ENCODE assay signal across 17 cellular contexts in genomic region chr19:11198769-11199469, GRCh38. TPM values are rescaled to one million over a fixed set of nuclear protein-coding genes. Genes with fewer than 3 reads are reported as not detected.
DNase-seq lines count a peak whose midpoint lies in the region; ATAC-seq and TF ChIP-seq lines count a peak whose summit lies in the region.
"Had no signal": no experiment of that assay in that cellular context is flagged by ENCODE, and none has a peak within 500 bp of the region (broad histone marks: within the 10 kb centered on the region; RNA-seq: fewer than 3 reads in every experiment).

No MANE protein-coding gene starts in this region.

- H3K4me1 Mint-ChIP-seq in T-helper 1 cell treated with Interleukin-12 subunit alpha and Interleukin-12 subunit beta and Interleukin-4 antibody, amounts not matched to agents 30 μg/mL and 1 μg/mL, for 36 hours (ENCODE audit: low read depth) = peaks cover 7% of the 10 kb centered on the region
- H3K4me1 Mint-ChIP-seq in activated CD4-positive, alpha-beta memory T cell treated with anti-CD3 and anti-CD28 coated beads, Interleukin-2, amount 10 ng/mL, durations not matched to agents 7 days and 5 days = peaks cover 17% of the 10 kb centered on the region

- ATAC-seq in body of pancreas = no peak
- no peak for ATAC-seq in lower lobe of right lung
- ATAC-seq in thoracic aorta (ENCODE audit: insufficient number of reproducible peaks, low FRiP score, low read depth) = no peak
- ATAC-seq in HG02938 (IDR thresholded peaks at IDR 0.05; ENCODE audit: unreplicated experiment) = no peak
- ATAC-seq in HG02852 (IDR thresholded peaks at IDR 0.05; ENCODE audit: unreplicated experiment) = no peak
- ATAC-seq: GM12878; stimulated activated naive B cell treated with anti-CD40 and anti-IgM and Interleukin-4, amounts not matched to agents 10 μg/mL and 1 μg/mL and 100 μg/mL, for 72 hours had no signal

- H3K4me1 ChIP-seq in body of pancreas (peaks cover 55% of the 10 kb centered on the region), lower lobe of right lung (peaks cover 56% of the 10 kb centered on the region), thoracic aorta (ENCODE audit: control insufficient read depth in 1 of 2, low read depth in 2 of 2) (peaks cover 24 to 51% of the 10 kb centered on the region in 2 donors)

- H3K9me3 Mint-ChIP-seq in T-helper 1 cell treated with Interleukin-12 subunit alpha and Interleukin-12 subunit beta and Interleukin-4 antibody, amounts not matched to agents 30 μg/mL and 1 μg/mL, for 36 hours = no peaks in the 10 kb centered on the region
- H3K9me3 Mint-ChIP-seq in activated CD4-positive, alpha-beta memory T cell treated with anti-CD3 and anti-CD28 coated beads, Interleukin-2, amount 10 ng/mL, durations not matched to agents 7 days and 5 days = no peaks in the 10 kb centered on the region
- H3K9me3 Mint-ChIP-seq: stimulated activated naive B cell treated with anti-CD40 and anti-IgM and Interleukin-4, amounts not matched to agents 10 μg/mL and 1 μg/mL and 100 μg/mL, for 72 hours had no signal

- peak overlapping the region; percentile 34 for H3K4me3 Mint-ChIP-seq in T-helper 1 cell treated with Interleukin-12 subunit alpha and Interleukin-12 subunit beta and Interleukin-4 antibody, amounts not matched to agents 30 μg/mL and 1 μg/mL, for 36 hours
- H3K4me3 Mint-ChIP-seq in activated CD4-positive, alpha-beta memory T cell treated with anti-CD3 and anti-CD28 coated beads, Interleukin-2, amount 10 ng/mL, durations not matched to agents 7 days and 5 days = no peak overlapping the region

- DNase-seq in T-helper 1 cell (no peak), body of pancreas (no peak), lower lobe of right lung (no peak), thoracic aorta (ENCODE audit: low spot score) (no peak)
- no peak for DNase-seq in activated CD4-positive, alpha-beta memory T cell treated with anti-CD3 and anti-CD28 coated beads, Interleukin-2, amount 10 ng/mL, durations not matched to agents 7 days and 5 days
- DNase-seq: activated CD8-positive, alpha-beta memory T cell treated with anti-CD3 and anti-CD28 coated beads, Interleukin-2, amount 50 U/mL, for 4 hours; aorta; DMS53; Peyer's patch; stimulated activated naive B cell treated with anti-CD40 and anti-IgM and Interleukin-4, amounts not matched to agents 10 μg/mL and 1 μg/mL and 100 μg/mL, for 72 hours had no signal

- H3K36me3 Mint-ChIP-seq in T-helper 1 cell treated with Interleukin-12 subunit alpha and Interleukin-12 subunit beta and Interleukin-4 antibody, amounts not matched to agents 30 μg/mL and 1 μg/mL, for 36 hours (ENCODE audit: low read depth) = no peaks in the 10 kb centered on the region
- H3K36me3 Mint-ChIP-seq in activated CD4-positive, alpha-beta memory T cell treated with anti-CD3 and anti-CD28 coated beads, Interleukin-2, amount 10 ng/mL, durations not matched to agents 7 days and 5 days (ENCODE audit: low read depth) = no peaks in the 10 kb centered on the region
- H3K36me3 Mint-ChIP-seq: stimulated activated naive B cell treated with anti-CD40 and anti-IgM and Interleukin-4, amounts not matched to agents 10 μg/mL and 1 μg/mL and 100 μg/mL, for 72 hours had no signal

- intact Hi-C loops in body of pancreas (cut with DNase I) (no loop called here), lower lobe of right lung (cut with DNase I) (no loop called here)

- H3K9me3 ChIP-seq in body of pancreas (no peaks in the 10 kb centered on the region), lower lobe of right lung (no peaks in the 10 kb centered on the region), thoracic aorta (no peaks in the 10 kb centered on the region)
- H3K9me3 ChIP-seq: neutrophil, Peyer's patch had no signal

- no peak overlapping the region for H3K27ac Mint-ChIP-seq in T-helper 1 cell treated with Interleukin-12 subunit alpha and Interleukin-12 subunit beta and Interleukin-4 antibody, amounts not matched to agents 30 μg/mL and 1 μg/mL, for 36 hours
- H3K27ac Mint-ChIP-seq in activated CD4-positive, alpha-beta memory T cell treated with anti-CD3 and anti-CD28 coated beads, Interleukin-2, amount 10 ng/mL, durations not matched to agents 7 days and 5 days = no peak overlapping the region
- H3K27ac Mint-ChIP-seq: stimulated activated naive B cell treated with anti-CD40 and anti-IgM and Interleukin-4, amounts not matched to agents 10 μg/mL and 1 μg/mL and 100 μg/mL, for 72 hours had no signal

- H3K4me3 ChIP-seq in body of pancreas (no peak overlapping the region), lower lobe of right lung (no peak overlapping the region), thoracic aorta (no peak overlapping the region)
- H3K4me3 ChIP-seq: GM12878 had no signal

- 74 to 75% methylated on average over 9 of the region's 9 CpGs for WGBS in body of pancreas, 2 donors

- POLR2A ChIA-PET in activated CD4-positive, alpha-beta memory T cell treated with anti-CD3 and anti-CD28 coated beads, Interleukin-2, amount 10 ng/mL, durations not matched to agents 7 days and 5 days (lab: Charles Lee) = interaction anchor here (1.5 kb wide), 1 partner anchor 44 kb away, joined by 7 read pairs; no protein-coding TSS in a partner anchor

- H3K27ac ChIP-seq in body of pancreas = peak overlapping the region in 3 of 4 donors; percentile 86 to 91 (median 88)
- peak overlapping the region; percentile 76 for H3K27ac ChIP-seq in lower lobe of right lung
- peak overlapping the region; percentile 95 to 99 for H3K27ac ChIP-seq in thoracic aorta
- H3K27ac ChIP-seq: neutrophil had no signal

- TF ChIP-seq CTCF in body of pancreas (IDR thresholded peaks at IDR 0.05) = no peak
- no peak for TF ChIP-seq CTCF in lower lobe of right lung (IDR thresholded peaks at IDR 0.05)
- no peak for TF ChIP-seq CTCF in thoracic aorta (IDR thresholded peaks at IDR 0.05)

- peaks cover 15% of the 10 kb centered on the region for H3K27me3 Mint-ChIP-seq in T-helper 1 cell treated with Interleukin-12 subunit alpha and Interleukin-12 subunit beta and Interleukin-4 antibody, amounts not matched to agents 30 μg/mL and 1 μg/mL, for 36 hours (ENCODE audit: low read depth)
- H3K27me3 Mint-ChIP-seq in activated CD4-positive, alpha-beta memory T cell treated with anti-CD3 and anti-CD28 coated beads, Interleukin-2, amount 10 ng/mL, durations not matched to agents 7 days and 5 days = peaks cover 16% of the 10 kb centered on the region

- no peaks in the 10 kb centered on the region for H3K36me3 ChIP-seq in body of pancreas (replicated peaks in 1 of 2; ENCODE audit: insufficient read depth in 1 of 2, low read depth in 2 of 2)
- peaks cover 41% of the 10 kb centered on the region for H3K36me3 ChIP-seq in lower lobe of right lung
- peaks cover 4% of the 10 kb centered on the region for H3K36me3 ChIP-seq in thoracic aorta
- H3K36me3 ChIP-seq: neutrophil had no signal

- no peak for TF ChIP-seq POLR2A in body of pancreas (IDR thresholded peaks at IDR 0.05)

- no peaks in the 10 kb centered on the region for H3K27me3 ChIP-seq in body of pancreas
- H3K27me3 ChIP-seq in lower lobe of right lung (ENCODE audit: low read depth) = no peaks in the 10 kb centered on the region
- H3K27me3 ChIP-seq in thoracic aorta (replicated peaks; ENCODE audit: insufficient read depth) = no peaks in the 10 kb centered on the region
- H3K27me3 ChIP-seq: Peyer's patch had no signal

- CTCF ChIA-PET in activated CD4-positive, alpha-beta memory T cell treated with anti-CD3 and anti-CD28 coated beads, Interleukin-2, amount 10 ng/mL, durations not matched to agents 7 days and 5 days (lab: Charles Lee) = no interaction called here

RNA-seq across cellular contexts. Expression of gene KANK2, which starts 1.6 kb away (rescaled TPM):
- total RNA-seq in body of pancreas (100 to 1,000 TPM; 133 to 165 TPM), lower lobe of right lung (191 TPM), thoracic aorta (100 to 1,000 TPM; 647 to 689 TPM)
- 1 to 10 TPM; 2.3 to 2.8 TPM for total RNA-seq in activated CD4-positive, alpha-beta memory T cell treated with anti-CD3 and anti-CD28 coated beads, Interleukin-2, amount 10 ng/mL, durations not matched to agents 7 days and 5 days

RNA-seq across cellular contexts. Expression of gene ANGPTL8, which starts 40.5 kb away (rescaled TPM):
- total RNA-seq in body of pancreas (not detected), lower lobe of right lung (not detected), thoracic aorta (not detected)
- not detected for total RNA-seq in activated CD4-positive, alpha-beta memory T cell treated with anti-CD3 and anti-CD28 coated beads, Interleukin-2, amount 10 ng/mL, durations not matched to agents 7 days and 5 days
- total RNA-seq: A172, aorta, epithelial cell of proximal tubule, GM12878, Peyer's patch had no signal

RNA-seq across cellular contexts. Expression of gene SPC24, which starts 43.3 kb away (rescaled TPM):
- total RNA-seq in body of pancreas = 1 to 10 TPM; 1.8 to 6.9 TPM
- 1.8 TPM for total RNA-seq in lower lobe of right lung
- total RNA-seq in thoracic aorta = 1 to 10 TPM; 2.4 to 4.7 TPM
- total RNA-seq in activated CD4-positive, alpha-beta memory T cell treated with anti-CD3 and anti-CD28 coated beads, Interleukin-2, amount 10 ng/mL, durations not matched to agents 7 days and 5 days = 10 to 100 TPM; 68.2 to 72.1 TPM

Comparison
In these comparisons a context has a peak if more than half of its experiments do, and no peak if none do; other contexts are left out.
1. RNA of gene KANK2, which starts 1.6 kb away (total RNA-seq): 647 to 689 TPM in thoracic aorta, 191 TPM in lower lobe of right lung (single experiment) and 133 to 165 TPM in body of pancreas; 2.3 to 2.8 TPM in activated CD4-positive, alpha-beta memory T cell treated with anti-CD3 and anti-CD28 coated beads, Interleukin-2, amount 10 ng/mL, durations not matched to agents 7 days and 5 days; every median in the first group is over 10 times any median in the second.
2. RNA of gene SPC24, which starts 43.3 kb away (total RNA-seq): 68.2 to 72.1 TPM in activated CD4-positive, alpha-beta memory T cell treated with anti-CD3 and anti-CD28 coated beads, Interleukin-2, amount 10 ng/mL, durations not matched to agents 7 days and 5 days; 1.8 to 6.9 TPM in body of pancreas, 2.4 to 4.7 TPM in thoracic aorta and 1.8 TPM in lower lobe of right lung (single experiment); every median in the first group is over 4 times any median in the second.
3. Peak in every context shown above with its lines, with median percentiles within 50 percentile points of each other: H3K27ac ChIP-seq.